In the genomic region with DNA sequence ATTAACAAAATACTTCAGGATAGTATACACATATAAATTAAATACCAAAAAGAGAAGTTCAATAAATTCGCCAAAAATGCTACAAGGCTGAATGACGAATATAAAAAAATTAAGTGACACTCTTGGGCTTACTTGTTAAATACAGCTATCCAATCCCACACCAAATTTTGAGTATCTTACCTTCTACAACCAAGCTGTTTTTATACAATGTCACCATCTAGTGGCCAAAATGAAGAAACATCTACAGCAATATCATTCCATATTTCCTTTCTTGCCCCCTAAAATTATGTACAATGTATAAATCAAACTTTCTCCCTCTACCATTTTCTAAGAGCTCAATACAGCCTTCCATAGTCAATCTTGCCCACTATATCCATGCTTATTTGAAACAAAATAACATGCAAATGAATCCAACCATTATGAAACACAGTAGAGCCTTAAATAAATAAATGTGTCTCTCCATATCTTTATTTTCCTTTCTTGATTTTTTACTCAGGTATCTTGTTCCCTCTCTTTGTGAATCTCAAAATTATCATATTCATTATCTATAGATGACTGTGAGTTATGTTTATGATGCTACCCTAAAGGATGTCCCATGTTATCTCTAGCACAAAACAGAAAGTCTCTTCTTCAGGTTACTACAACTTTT, we compare ENCODE assay signal across 1 cellular context.
TF ChIP-seq lines count a peak whose summit lies in the region.

No MANE protein-coding gene starts in this region.

TF ChIP-seq in K562, 482 proteins besides CTCF, POLR2A, EP300 and RAD21 (continued from another document):
- TF ChIP-seq SMC3 (conservative IDR thresholded peaks at IDR 0.05; ENCODE audit: insufficient read depth, low read depth, low read length) (peak; percentile 29; the same call in 1 of the 2 replicates), PCBP1 (IDR thresholded peaks at IDR 0.05; ENCODE audit: low read depth, low read length, poor library complexity, severe bottlenecking) (no peak), MYBL2 (IDR thresholded peaks at IDR 0.05; ENCODE audit: low read depth) (no peak), MYBL2 (CRISPR knock-in tag; IDR thresholded peaks at IDR 0.05; ENCODE audit: borderline replicate concordance) (no peak), BHLHE40 (IDR thresholded peaks at IDR 0.05; ENCODE audit: low read length) (no peak), ZKSCAN3 (CRISPR knock-in tag; IDR thresholded peaks at IDR 0.05) (0 out of 2 replicates have a peak, but pooled peaks have one; percentile 20), MTA2 (IDR thresholded peaks at IDR 0.05; ENCODE audit: low read depth) (no peak), MIER1 (IDR thresholded peaks at IDR 0.05; ENCODE audit: low read depth) (no peak), CCAR2 (IDR thresholded peaks at IDR 0.05; ENCODE audit: low read depth, low read length) (no peak), SMAD3 (CRISPR knock-in tag; conservative IDR thresholded peaks at IDR 0.05) (no peak), E2F3 (CRISPR knock-in tag; IDR thresholded peaks at IDR 0.05) (no peak), ZNF696 (CRISPR knock-in tag; conservative IDR thresholded peaks at IDR 0.05) (no peak), TBL1XR1 (IDR thresholded peaks at IDR 0.05; ENCODE audit: low read length in 2 of 2) (no peak), ZNF778 (CRISPR knock-in tag; IDR thresholded peaks at IDR 0.05) (no peak), CBX3 (IDR thresholded peaks at IDR 0.05; ENCODE audit: borderline replicate concordance in 1 of 2, low read length in 2 of 2) (peak in 1 of 2 experiments; percentile 49; a peak in 1 of 3 replicates), RBM25 (IDR thresholded peaks at IDR 0.05; ENCODE audit: low read depth, low read length, severe bottlenecking) (peak; percentile 13), ZNF76 (CRISPR knock-in tag; IDR thresholded peaks at IDR 0.05; ENCODE audit: borderline replicate concordance) (no peak), HDAC3 (IDR thresholded peaks at IDR 0.05; ENCODE audit: borderline replicate concordance, partially characterized antibody) (no peak), MTA3 (IDR thresholded peaks at IDR 0.05; ENCODE audit: borderline replicate concordance) (no peak), SMARCB1 (IDR thresholded peaks at IDR 0.05; ENCODE audit: insufficient read length, low read depth) (no peak)
- TF ChIP-seq, protein P1, sequence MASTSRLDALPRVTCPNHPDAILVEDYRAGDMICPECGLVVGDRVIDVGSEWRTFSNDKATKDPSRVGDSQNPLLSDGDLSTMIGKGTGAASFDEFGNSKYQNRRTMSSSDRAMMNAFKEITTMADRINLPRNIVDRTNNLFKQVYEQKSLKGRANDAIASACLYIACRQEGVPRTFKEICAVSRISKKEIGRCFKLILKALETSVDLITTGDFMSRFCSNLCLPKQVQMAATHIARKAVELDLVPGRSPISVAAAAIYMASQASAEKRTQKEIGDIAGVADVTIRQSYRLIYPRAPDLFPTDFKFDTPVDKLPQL (IDR thresholded peaks at IDR 0.05; ENCODE audit: extremely low read depth, insufficient read length): no peak
- TF ChIP-seq, protein P2, sequence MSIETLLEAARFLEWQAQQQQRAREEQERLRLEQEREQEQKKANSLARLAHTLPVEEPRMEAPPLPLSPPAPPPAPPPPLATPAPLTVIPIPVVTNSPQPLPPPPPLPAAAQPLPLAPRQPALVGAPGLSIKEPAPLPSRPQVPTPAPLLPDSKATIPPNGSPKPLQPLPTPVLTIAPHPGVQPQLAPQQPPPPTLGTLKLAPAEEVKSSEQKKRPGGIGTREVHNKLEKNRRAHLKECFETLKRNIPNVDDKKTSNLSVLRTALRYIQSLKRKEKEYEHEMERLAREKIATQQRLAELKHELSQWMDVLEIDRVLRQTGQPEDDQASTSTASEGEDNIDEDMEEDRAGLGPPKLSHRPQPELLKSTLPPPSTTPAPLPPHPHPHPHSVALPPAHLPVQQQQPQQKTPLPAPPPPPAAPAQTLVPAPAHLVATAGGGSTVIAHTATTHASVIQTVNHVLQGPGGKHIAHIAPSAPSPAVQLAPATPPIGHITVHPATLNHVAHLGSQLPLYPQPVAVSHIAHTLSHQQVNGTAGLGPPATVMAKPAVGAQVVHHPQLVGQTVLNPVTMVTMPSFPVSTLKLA (conservative IDR thresholded peaks at IDR 0.05): 0 out of 4 replicates have a peak, but pooled peaks of 1 of the 2 experiments have one; percentile 20
- TF ChIP-seq, protein P3, sequence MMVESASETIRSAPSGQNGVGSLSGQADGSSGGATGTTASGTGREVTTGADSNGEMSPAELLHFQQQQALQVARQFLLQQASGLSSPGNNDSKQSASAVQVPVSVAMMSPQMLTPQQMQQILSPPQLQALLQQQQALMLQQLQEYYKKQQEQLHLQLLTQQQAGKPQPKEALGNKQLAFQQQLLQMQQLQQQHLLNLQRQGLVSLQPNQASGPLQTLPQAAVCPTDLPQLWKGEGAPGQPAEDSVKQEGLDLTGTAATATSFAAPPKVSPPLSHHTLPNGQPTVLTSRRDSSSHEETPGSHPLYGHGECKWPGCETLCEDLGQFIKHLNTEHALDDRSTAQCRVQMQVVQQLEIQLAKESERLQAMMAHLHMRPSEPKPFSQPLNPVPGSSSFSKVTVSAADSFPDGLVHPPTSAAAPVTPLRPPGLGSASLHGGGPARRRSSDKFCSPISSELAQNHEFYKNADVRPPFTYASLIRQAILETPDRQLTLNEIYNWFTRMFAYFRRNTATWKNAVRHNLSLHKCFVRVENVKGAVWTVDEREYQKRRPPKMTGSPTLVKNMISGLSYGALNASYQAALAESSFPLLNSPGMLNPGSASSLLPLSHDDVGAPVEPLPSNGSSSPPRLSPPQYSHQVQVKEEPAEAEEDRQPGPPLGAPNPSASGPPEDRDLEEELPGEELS (CRISPR knock-in tag; IDR thresholded peaks at IDR 0.05; ENCODE audit: borderline replicate concordance): no peak
- TF ChIP-seq, protein P4, sequence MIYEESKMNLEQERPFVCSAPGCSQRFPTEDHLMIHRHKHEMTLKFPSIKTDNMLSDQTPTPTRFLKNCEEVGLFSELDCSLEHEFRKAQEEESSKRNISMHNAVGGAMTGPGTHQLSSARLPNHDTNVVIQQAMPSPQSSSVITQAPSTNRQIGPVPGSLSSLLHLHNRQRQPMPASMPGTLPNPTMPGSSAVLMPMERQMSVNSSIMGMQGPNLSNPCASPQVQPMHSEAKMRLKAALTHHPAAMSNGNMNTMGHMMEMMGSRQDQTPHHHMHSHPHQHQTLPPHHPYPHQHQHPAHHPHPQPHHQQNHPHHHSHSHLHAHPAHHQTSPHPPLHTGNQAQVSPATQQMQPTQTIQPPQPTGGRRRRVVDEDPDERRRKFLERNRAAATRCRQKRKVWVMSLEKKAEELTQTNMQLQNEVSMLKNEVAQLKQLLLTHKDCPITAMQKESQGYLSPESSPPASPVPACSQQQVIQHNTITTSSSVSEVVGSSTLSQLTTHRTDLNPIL (CRISPR knock-in tag; IDR thresholded peaks at IDR 0.05): no peak
- TF ChIP-seq, protein P5, sequence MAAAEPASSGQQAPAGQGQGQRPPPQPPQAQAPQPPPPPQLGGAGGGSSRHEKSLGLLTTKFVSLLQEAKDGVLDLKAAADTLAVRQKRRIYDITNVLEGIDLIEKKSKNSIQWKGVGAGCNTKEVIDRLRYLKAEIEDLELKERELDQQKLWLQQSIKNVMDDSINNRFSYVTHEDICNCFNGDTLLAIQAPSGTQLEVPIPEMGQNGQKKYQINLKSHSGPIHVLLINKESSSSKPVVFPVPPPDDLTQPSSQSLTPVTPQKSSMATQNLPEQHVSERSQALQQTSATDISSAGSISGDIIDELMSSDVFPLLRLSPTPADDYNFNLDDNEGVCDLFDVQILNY (CRISPR knock-in tag; IDR thresholded peaks at IDR 0.05): no peak
- TF ChIP-seq, protein P6, sequence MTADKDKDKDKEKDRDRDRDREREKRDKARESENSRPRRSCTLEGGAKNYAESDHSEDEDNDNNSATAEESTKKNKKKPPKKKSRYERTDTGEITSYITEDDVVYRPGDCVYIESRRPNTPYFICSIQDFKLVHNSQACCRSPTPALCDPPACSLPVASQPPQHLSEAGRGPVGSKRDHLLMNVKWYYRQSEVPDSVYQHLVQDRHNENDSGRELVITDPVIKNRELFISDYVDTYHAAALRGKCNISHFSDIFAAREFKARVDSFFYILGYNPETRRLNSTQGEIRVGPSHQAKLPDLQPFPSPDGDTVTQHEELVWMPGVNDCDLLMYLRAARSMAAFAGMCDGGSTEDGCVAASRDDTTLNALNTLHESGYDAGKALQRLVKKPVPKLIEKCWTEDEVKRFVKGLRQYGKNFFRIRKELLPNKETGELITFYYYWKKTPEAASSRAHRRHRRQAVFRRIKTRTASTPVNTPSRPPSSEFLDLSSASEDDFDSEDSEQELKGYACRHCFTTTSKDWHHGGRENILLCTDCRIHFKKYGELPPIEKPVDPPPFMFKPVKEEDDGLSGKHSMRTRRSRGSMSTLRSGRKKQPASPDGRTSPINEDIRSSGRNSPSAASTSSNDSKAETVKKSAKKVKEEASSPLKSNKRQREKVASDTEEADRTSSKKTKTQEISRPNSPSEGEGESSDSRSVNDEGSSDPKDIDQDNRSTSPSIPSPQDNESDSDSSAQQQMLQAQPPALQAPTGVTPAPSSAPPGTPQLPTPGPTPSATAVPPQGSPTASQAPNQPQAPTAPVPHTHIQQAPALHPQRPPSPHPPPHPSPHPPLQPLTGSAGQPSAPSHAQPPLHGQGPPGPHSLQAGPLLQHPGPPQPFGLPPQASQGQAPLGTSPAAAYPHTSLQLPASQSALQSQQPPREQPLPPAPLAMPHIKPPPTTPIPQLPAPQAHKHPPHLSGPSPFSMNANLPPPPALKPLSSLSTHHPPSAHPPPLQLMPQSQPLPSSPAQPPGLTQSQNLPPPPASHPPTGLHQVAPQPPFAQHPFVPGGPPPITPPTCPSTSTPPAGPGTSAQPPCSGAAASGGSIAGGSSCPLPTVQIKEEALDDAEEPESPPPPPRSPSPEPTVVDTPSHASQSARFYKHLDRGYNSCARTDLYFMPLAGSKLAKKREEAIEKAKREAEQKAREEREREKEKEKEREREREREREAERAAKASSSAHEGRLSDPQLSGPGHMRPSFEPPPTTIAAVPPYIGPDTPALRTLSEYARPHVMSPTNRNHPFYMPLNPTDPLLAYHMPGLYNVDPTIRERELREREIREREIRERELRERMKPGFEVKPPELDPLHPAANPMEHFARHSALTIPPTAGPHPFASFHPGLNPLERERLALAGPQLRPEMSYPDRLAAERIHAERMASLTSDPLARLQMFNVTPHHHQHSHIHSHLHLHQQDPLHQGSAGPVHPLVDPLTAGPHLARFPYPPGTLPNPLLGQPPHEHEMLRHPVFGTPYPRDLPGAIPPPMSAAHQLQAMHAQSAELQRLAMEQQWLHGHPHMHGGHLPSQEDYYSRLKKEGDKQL (CRISPR knock-in tag; IDR thresholded peaks at IDR 0.05; ENCODE audit: borderline replicate concordance): no peak
- TF ChIP-seq, protein P7, sequence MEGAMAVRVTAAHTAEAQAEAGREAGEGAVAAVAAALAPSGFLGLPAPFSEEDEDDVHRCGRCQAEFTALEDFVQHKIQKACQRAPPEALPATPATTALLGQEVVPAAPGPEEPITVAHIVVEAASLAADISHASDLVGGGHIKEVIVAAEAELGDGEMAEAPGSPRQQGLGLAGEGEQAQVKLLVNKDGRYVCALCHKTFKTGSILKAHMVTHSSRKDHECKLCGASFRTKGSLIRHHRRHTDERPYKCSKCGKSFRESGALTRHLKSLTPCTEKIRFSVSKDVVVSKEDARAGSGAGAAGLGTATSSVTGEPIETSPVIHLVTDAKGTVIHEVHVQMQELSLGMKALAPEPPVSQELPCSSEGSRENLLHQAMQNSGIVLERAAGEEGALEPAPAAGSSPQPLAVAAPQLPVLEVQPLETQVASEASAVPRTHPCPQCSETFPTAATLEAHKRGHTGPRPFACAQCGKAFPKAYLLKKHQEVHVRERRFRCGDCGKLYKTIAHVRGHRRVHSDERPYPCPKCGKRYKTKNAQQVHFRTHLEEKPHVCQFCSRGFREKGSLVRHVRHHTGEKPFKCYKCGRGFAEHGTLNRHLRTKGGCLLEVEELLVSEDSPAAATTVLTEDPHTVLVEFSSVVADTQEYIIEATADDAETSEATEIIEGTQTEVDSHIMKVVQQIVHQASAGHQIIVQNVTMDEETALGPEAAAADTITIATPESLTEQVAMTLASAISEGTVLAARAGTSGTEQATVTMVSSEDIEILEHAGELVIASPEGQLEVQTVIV (CRISPR knock-in tag; IDR thresholded peaks at IDR 0.05; ENCODE audit: borderline replicate concordance): no peak
TF ChIP-seq in K562: peak in this region for 9.
